Comparison of ENCODE assay signal across 15 cellular contexts in genomic region chr10:132373241-132373955, GRCh38.
"Had no signal": no experiment of that assay in that cellular context is flagged by ENCODE, and none has a peak within 500 bp of the region (broad histone marks: within the 10 kb centered on the region; RNA-seq: fewer than 3 reads in every experiment).

No MANE protein-coding gene starts in this region.

- H3K27ac ChIP-seq: breast epithelium, esophagus squamous epithelium, right atrium auricular region, SK-N-MC, tibial nerve, VCaP had no signal

- H3K4me3 ChIP-seq: breast epithelium, esophagus squamous epithelium, right atrium auricular region, SK-N-MC, tibial nerve had no signal

- DNase-seq: activated CD4-positive, alpha-beta T cell treated with anti-CD3 and anti-CD28 coated beads for 48 hours; activated CD8-positive, alpha-beta T cell treated with anti-CD3 and anti-CD28 coated beads, Interleukin-2, amount 10 ng/mL, durations not matched to agents 7 days and 5 days; esophagus squamous epithelium; foreskin fibroblast; mesenchymal stem cell; small intestine; T-cell had no signal

- ATAC-seq: activated CD8-positive, alpha-beta T cell treated with anti-CD3 and anti-CD28 coated beads, Interleukin-2, amount 10 ng/mL, durations not matched to agents 7 days and 5 days; left lobe of liver; T-cell had no signal

- H3K4me1 ChIP-seq: breast epithelium, esophagus squamous epithelium, right atrium auricular region, tibial nerve had no signal

- H3K9me3 ChIP-seq: breast epithelium, esophagus squamous epithelium, right atrium auricular region had no signal

- H3K36me3 ChIP-seq: breast epithelium, esophagus squamous epithelium, right atrium auricular region had no signal

- H3K27me3 ChIP-seq: breast epithelium, esophagus squamous epithelium, right atrium auricular region, tibial nerve had no signal

- FAIRE-seq: small intestine had no signal

- H3K36me3 Mint-ChIP-seq: activated naive CD4-positive, alpha-beta T cell treated with anti-CD3 and anti-CD28 coated beads, Interleukin-2, amount 50 U/mL, for 24 hours had no signal

- H3K27ac Mint-ChIP-seq: activated CD8-positive, alpha-beta T cell treated with anti-CD3 and anti-CD28 coated beads, Interleukin-2, amount 10 ng/mL, durations not matched to agents 7 days and 5 days; activated naive CD4-positive, alpha-beta T cell treated with anti-CD3 and anti-CD28 coated beads, Interleukin-2, amount 50 U/mL, for 24 hours; activated T-helper 2 cell treated with anti-CD3 and anti-CD28 coated beads, Interferon-gamma antibody, Interleukin-2, Interleukin-4, amounts not matched to agents 10 μg/mL and 5 μg/mL and 100 μg/mL, durations not matched to agents 14 hours and 24 hours and 36 hours; T-cell had no signal

- H3K27me3 Mint-ChIP-seq: activated naive CD4-positive, alpha-beta T cell treated with anti-CD3 and anti-CD28 coated beads, Interleukin-2, amount 50 U/mL, for 24 hours had no signal

- H3K4me3 Mint-ChIP-seq: activated CD8-positive, alpha-beta T cell treated with anti-CD3 and anti-CD28 coated beads, Interleukin-2, amount 10 ng/mL, durations not matched to agents 7 days and 5 days; activated naive CD4-positive, alpha-beta T cell treated with anti-CD3 and anti-CD28 coated beads, Interleukin-2, amount 50 U/mL, for 24 hours; T-cell had no signal

- H3K9me3 Mint-ChIP-seq: activated naive CD4-positive, alpha-beta T cell treated with anti-CD3 and anti-CD28 coated beads, Interleukin-2, amount 50 U/mL, for 24 hours; activated T-helper 2 cell treated with anti-CD3 and anti-CD28 coated beads, Interferon-gamma antibody, Interleukin-2, Interleukin-4, amounts not matched to agents 10 μg/mL and 5 μg/mL and 100 μg/mL, durations not matched to agents 14 hours and 24 hours and 36 hours; T-cell had no signal
